ENCODE assay signal across 1 cellular context in genomic region chr6:166383817-166384363, GRCh38.
A peak's percentile ranks its signal among the peaks of the same experiment; 100 is the strongest.
TF ChIP-seq lines count a peak whose summit lies in the region.

No MANE protein-coding gene starts in this region.

TF ChIP-seq in HCT116, 20 proteins besides CTCF, POLR2A, EP300 and RAD21:
- TF ChIP-seq CEBPB (IDR thresholded peaks at IDR 0.05; ENCODE audit: low read depth): peak; percentile 69
